ENCODE assay signal across 16 cellular contexts in genomic region chr18:79545714-79546113, GRCh38.
"Had no signal": no experiment of that assay in that cellular context is flagged by ENCODE, and none has a peak within 500 bp of the region (broad histone marks: within the 10 kb centered on the region; RNA-seq: fewer than 3 reads in every experiment).

No MANE protein-coding gene starts in this region.

- H3K27ac ChIP-seq: ascending aorta, gastrocnemius medialis, heart right ventricle, ovary, sigmoid colon, testis had no signal

- DNase-seq: activated CD4-positive, alpha-beta T cell treated with anti-CD3 and anti-CD28 coated beads, Interleukin-2, amount 10 ng/mL, durations not matched to agents 7 days and 5 days; activated CD4-positive, CD25-positive, alpha-beta regulatory T cell; activated naive CD4-positive, alpha-beta T cell treated with Interleukin-2 at 50 U/mL for 16 hours; dermis blood vessel endothelial cell; gastrocnemius medialis; heart right ventricle; mesendoderm; sigmoid colon; stimulated activated CD4-positive, alpha-beta T cell treated with anti-CD3 and anti-CD28 coated beads, Interleukin-1b, Interleukin-23, amount 100 ng/mL, for 48 hours; stimulated activated naive CD8-positive, alpha-beta T cell treated with anti-CD3 and anti-CD28 coated beads, Interleukin-15, amount 100 ng/mL, for 72 hours; T-helper 17 cell; testis had no signal

- H3K4me1 Mint-ChIP-seq: activated CD4-positive, alpha-beta T cell treated with anti-CD3 and anti-CD28 coated beads, Interleukin-2, amount 10 ng/mL, durations not matched to agents 7 days and 5 days; stimulated activated naive CD8-positive, alpha-beta T cell treated with anti-CD3 and anti-CD28 coated beads, Interleukin-15, amount 100 ng/mL, for 72 hours had no signal

- H3K4me3 Mint-ChIP-seq: activated CD4-positive, alpha-beta T cell treated with anti-CD3 and anti-CD28 coated beads, Interleukin-2, amount 10 ng/mL, durations not matched to agents 7 days and 5 days; activated T-helper 17 cell treated with anti-CD3 and anti-CD28 coated beads, Interleukin-2, amount 50 U/mL, for 72 hours; neural crest cell; stimulated activated naive CD8-positive, alpha-beta T cell treated with anti-CD3 and anti-CD28 coated beads, Interleukin-15, amount 100 ng/mL, for 72 hours; T-helper 17 cell had no signal

- H3K27me3 Mint-ChIP-seq: activated CD4-positive, alpha-beta T cell treated with anti-CD3 and anti-CD28 coated beads, Interleukin-2, amount 10 ng/mL, durations not matched to agents 7 days and 5 days; stimulated activated naive CD8-positive, alpha-beta T cell treated with anti-CD3 and anti-CD28 coated beads, Interleukin-15, amount 100 ng/mL, for 72 hours; T-helper 17 cell had no signal

- H3K9me3 ChIP-seq: ascending aorta, gastrocnemius medialis, heart right ventricle, ovary, sigmoid colon, testis had no signal

- H3K4me3 ChIP-seq: ascending aorta, gastrocnemius medialis, heart right ventricle, ovary, sigmoid colon, testis had no signal

- H3K27ac Mint-ChIP-seq: activated CD4-positive, alpha-beta T cell treated with anti-CD3 and anti-CD28 coated beads, Interleukin-2, amount 10 ng/mL, durations not matched to agents 7 days and 5 days; activated T-helper 17 cell treated with anti-CD3 and anti-CD28 coated beads, Interleukin-2, amount 50 U/mL, for 72 hours; T-helper 17 cell had no signal

- H3K36me3 ChIP-seq: ascending aorta, gastrocnemius medialis, heart right ventricle, ovary, sigmoid colon had no signal

- H3K4me1 ChIP-seq: ascending aorta, gastrocnemius medialis, sigmoid colon, testis had no signal

- H3K27me3 ChIP-seq: ascending aorta, gastrocnemius medialis, ovary, testis had no signal
